Comparison of ENCODE assay signal across 1 cellular context in the genomic region with DNA sequence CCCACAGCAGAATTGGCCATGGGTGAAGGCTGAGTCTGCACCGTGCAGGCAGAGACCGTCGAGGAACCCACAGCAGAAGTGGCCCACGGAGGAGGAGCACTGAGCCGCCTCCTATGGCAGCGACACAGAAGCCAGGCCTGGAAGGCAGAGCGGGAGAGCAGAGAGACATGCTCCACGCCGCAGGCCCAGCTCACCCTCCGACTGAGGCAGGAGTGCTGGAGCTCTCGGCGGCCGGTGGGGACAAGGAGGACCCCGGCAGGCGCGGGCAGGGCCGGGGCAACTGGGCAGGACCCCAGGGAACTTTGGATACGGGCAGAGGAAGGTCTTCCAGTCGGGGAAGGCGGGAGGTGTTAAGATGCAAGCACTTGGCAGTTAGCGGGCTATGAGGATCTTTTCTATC.
TF ChIP-seq lines count a peak whose summit lies in the region.

No MANE protein-coding gene starts in this region.

TF ChIP-seq in H1, 55 proteins besides CTCF, POLR2A, EP300 and RAD21 (continued from another document):
- TF ChIP-seq, protein P1, sequence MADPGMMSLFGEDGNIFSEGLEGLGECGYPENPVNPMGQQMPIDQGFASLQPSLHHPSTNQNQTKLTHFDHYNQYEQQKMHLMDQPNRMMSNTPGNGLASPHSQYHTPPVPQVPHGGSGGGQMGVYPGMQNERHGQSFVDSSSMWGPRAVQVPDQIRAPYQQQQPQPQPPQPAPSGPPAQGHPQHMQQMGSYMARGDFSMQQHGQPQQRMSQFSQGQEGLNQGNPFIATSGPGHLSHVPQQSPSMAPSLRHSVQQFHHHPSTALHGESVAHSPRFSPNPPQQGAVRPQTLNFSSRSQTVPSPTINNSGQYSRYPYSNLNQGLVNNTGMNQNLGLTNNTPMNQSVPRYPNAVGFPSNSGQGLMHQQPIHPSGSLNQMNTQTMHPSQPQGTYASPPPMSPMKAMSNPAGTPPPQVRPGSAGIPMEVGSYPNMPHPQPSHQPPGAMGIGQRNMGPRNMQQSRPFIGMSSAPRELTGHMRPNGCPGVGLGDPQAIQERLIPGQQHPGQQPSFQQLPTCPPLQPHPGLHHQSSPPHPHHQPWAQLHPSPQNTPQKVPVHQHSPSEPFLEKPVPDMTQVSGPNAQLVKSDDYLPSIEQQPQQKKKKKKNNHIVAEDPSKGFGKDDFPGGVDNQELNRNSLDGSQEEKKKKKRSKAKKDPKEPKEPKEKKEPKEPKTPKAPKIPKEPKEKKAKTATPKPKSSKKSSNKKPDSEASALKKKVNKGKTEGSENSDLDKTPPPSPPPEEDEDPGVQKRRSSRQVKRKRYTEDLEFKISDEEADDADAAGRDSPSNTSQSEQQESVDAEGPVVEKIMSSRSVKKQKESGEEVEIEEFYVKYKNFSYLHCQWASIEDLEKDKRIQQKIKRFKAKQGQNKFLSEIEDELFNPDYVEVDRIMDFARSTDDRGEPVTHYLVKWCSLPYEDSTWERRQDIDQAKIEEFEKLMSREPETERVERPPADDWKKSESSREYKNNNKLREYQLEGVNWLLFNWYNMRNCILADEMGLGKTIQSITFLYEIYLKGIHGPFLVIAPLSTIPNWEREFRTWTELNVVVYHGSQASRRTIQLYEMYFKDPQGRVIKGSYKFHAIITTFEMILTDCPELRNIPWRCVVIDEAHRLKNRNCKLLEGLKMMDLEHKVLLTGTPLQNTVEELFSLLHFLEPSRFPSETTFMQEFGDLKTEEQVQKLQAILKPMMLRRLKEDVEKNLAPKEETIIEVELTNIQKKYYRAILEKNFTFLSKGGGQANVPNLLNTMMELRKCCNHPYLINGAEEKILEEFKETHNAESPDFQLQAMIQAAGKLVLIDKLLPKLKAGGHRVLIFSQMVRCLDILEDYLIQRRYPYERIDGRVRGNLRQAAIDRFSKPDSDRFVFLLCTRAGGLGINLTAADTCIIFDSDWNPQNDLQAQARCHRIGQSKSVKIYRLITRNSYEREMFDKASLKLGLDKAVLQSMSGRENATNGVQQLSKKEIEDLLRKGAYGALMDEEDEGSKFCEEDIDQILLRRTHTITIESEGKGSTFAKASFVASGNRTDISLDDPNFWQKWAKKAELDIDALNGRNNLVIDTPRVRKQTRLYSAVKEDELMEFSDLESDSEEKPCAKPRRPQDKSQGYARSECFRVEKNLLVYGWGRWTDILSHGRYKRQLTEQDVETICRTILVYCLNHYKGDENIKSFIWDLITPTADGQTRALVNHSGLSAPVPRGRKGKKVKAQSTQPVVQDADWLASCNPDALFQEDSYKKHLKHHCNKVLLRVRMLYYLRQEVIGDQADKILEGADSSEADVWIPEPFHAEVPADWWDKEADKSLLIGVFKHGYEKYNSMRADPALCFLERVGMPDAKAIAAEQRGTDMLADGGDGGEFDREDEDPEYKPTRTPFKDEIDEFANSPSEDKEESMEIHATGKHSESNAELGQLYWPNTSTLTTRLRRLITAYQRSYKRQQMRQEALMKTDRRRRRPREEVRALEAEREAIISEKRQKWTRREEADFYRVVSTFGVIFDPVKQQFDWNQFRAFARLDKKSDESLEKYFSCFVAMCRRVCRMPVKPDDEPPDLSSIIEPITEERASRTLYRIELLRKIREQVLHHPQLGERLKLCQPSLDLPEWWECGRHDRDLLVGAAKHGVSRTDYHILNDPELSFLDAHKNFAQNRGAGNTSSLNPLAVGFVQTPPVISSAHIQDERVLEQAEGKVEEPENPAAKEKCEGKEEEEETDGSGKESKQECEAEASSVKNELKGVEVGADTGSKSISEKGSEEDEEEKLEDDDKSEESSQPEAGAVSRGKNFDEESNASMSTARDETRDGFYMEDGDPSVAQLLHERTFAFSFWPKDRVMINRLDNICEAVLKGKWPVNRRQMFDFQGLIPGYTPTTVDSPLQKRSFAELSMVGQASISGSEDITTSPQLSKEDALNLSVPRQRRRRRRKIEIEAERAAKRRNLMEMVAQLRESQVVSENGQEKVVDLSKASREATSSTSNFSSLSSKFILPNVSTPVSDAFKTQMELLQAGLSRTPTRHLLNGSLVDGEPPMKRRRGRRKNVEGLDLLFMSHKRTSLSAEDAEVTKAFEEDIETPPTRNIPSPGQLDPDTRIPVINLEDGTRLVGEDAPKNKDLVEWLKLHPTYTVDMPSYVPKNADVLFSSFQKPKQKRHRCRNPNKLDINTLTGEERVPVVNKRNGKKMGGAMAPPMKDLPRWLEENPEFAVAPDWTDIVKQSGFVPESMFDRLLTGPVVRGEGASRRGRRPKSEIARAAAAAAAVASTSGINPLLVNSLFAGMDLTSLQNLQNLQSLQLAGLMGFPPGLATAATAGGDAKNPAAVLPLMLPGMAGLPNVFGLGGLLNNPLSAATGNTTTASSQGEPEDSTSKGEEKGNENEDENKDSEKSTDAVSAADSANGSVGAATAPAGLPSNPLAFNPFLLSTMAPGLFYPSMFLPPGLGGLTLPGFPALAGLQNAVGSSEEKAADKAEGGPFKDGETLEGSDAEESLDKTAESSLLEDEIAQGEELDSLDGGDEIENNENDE (IDR thresholded peaks at IDR 0.05; ENCODE audit: insufficient replicate concordance, low read length) = no peak
